Comparison of ENCODE assay signal across 21 cellular contexts in genomic region chr11:113720478-113720877, GRCh38. TPM values are rescaled to one million over a fixed set of nuclear protein-coding genes. Genes with fewer than 3 reads are reported as not detected.
"Had no signal": no experiment of that assay in that cellular context is flagged by ENCODE, and none has a peak within 500 bp of the region (broad histone marks: within the 10 kb centered on the region; RNA-seq: fewer than 3 reads in every experiment).

No MANE protein-coding gene starts in this region.

RNA-seq across cellular contexts. Expression of gene TMPRSS5, which starts 14.4 kb away (rescaled TPM):
- total RNA-seq: ascending aorta had no signal
- polyA plus RNA-seq: cardiac muscle cell had no signal

RNA-seq across cellular contexts. Expression of gene CLDN25, which starts 59.1 kb away (rescaled TPM):
- total RNA-seq: activated naive CD4-positive, alpha-beta T cell treated with anti-CD3 and anti-CD28 coated beads for 36 hours; activated naive CD4-positive, alpha-beta T cell treated with anti-CD3 and anti-CD28 coated beads, Interleukin-2, amount 50 U/mL, for 72 hours; activated naive CD8-positive, alpha-beta T cell treated with anti-CD3 and anti-CD28 coated beads for 36 hours; activated naive CD8-positive, alpha-beta T cell treated with anti-CD3 and anti-CD28 coated beads, Interleukin-2, amount 10 ng/mL, durations not matched to agents 7 days and 5 days; activated T-cell treated with anti-CD3 and anti-CD28 coated beads, Interleukin-2, amount 50 U/mL, for 4 hours; activated T-cell treated with anti-CD3 and anti-CD28 coated beads, Interleukin-2, amount 50 U/mL, for 72 hours; activated T-helper 1 cell treated with anti-CD3 and anti-CD28 coated beads, Interleukin-12 subunit alpha, Interleukin-12 subunit beta, Interleukin-2, Interleukin-4 antibody, amounts not matched to agents 30 ng/mL and 10 ng/mL and 1 ng/mL, durations not matched to agents 14 hours and 24 hours and 36 hours; activated T-helper 17 cell treated with anti-CD3 and anti-CD28 coated beads, Interleukin-2, amount 50 U/mL, for 72 hours; activated T-helper 2 cell treated with anti-CD3 and anti-CD28 coated beads, Interferon-gamma antibody, Interleukin-2, Interleukin-4, amounts not matched to agents 10 μg/mL and 5 μg/mL and 100 μg/mL, durations not matched to agents 14 hours and 24 hours and 36 hours; adrenal gland; aorta; ascending aorta; astrocyte; body of pancreas; breast epithelium; bronchial epithelial cell; cardiac muscle cell; cardiac septum; cerebellum; chondrocyte had no signal
- polyA plus RNA-seq: adipose tissue, adrenal gland, aorta, cardiac muscle cell had no signal
